In the genomic region with DNA sequence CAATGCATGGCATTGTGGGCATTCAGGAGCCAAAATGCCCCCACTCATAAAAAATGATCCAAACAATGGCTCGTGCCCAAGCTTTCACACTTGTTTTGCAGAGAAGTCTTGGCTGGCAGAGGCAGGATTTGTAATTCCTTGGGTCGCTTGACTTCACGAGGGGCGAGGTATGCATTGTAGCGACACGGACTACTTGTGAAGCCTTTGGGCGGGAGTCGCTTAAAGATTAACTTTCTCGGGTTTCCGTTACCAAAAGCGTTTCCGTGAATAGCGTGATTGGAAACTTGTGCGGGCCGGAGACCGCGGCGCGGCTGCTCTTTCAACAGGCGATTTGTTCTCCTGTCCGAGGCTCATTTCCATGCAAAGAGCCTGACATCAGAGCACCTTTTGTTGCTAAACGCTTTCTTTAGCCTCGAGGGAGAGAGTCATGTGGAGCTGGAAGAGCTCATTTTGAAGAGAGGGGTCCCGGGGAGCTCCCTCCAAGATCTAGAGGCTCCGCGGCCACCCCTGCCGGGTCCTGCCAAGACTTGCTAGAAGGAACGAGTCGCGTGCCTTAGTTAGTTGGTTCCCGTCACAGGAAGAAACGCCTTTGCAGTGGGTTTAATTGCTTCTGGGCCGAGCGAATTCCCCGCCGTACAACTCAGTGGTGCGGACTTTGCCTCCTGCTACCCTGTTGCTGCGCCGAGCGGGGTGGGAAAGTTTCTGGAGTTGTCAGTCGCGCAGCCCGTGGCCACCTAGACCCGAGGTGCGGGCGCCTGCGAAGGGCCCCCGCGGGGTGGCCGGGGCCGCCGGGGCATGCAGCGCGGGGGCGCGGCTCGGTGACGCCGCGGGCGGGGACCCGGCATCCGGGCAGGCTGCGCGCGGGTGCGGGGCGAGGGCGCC, we compare ENCODE assay signal across 8 cellular contexts. TPM values are rescaled to one million over a fixed set of nuclear protein-coding genes. Genes with fewer than 3 reads are reported as not detected.
DNase-seq lines count a peak whose midpoint lies in the region; ATAC-seq and TF ChIP-seq lines count a peak whose summit lies in the region.

A gene (plus strand): TSS at position 693 of the 882 bp plus-strand sequence. CDS start 230 bp downstream, outside the sequence.

- intact Hi-C loops in MCF 10A (cut with micrococcal nuclease) (loop anchor here (1.0 to 5.0 kb wide), 4 partner anchors 75 to 165 kb away; no protein-coding TSS in a partner anchor), psoas muscle (cut with DNase I) (loop anchor here (5.0 to 10.0 kb wide), 3 partner anchors 52 to 120 kb away; no protein-coding TSS in a partner anchor)

- H3K4me1 ChIP-seq in psoas muscle = peaks cover 7% of the 10 kb centered on the region

- ATAC-seq in psoas muscle (peak; percentile 73 to 91 (median 78)), GM19351 (IDR thresholded peaks at IDR 0.05; ENCODE audit: unreplicated experiment) (no peak)

- POLR2A ChIA-PET in MCF 10A (lab: Yijun Ruan, JAX) = interaction anchor here (0.6 to 1.9 kb wide), 31 partner anchors 9 to 168 kb away, joined by 3 to 23 read pairs (median 4); no protein-coding TSS in a partner anchor

- peak within 1 kb of the TSS; percentile 99 for H3K27ac Mint-ChIP-seq in MCF 10A (ENCODE audit: low read depth, unreplicated experiment)

- no peaks in the 10 kb centered on the region for H3K36me3 Mint-ChIP-seq in MCF 10A (ENCODE audit: insufficient read depth, unreplicated experiment)

- WGBS in psoas muscle, 3 donors = 0 to 1% (median 0%) methylated on average over 54 to 69 of the region's 69 CpGs

- H3K27me3 ChIP-seq in psoas muscle (ENCODE audit: insufficient read depth in 3 of 3, low read length in 2 of 3) = peaks cover 0 to 3% (median 2%) of the 10 kb centered on the region in 3 donors

- TF ChIP-seq CTCF in GM20000 (IDR thresholded peaks at IDR 0.05; ENCODE audit: extremely low read depth, missing control alignments) = no peak
- no peak for TF ChIP-seq CTCF in MCF 10A (IDR thresholded peaks at IDR 0.05; ENCODE audit: unreplicated experiment)
- TF ChIP-seq CTCF in psoas muscle (IDR thresholded peaks at IDR 0.05) = no peak

- peaks cover 34% of the 10 kb centered on the region for H3K4me1 Mint-ChIP-seq in MCF 10A (ENCODE audit: insufficient read depth, unreplicated experiment)

- no peaks in the 10 kb centered on the region for H3K9me3 Mint-ChIP-seq in MCF 10A (ENCODE audit: unreplicated experiment)

- CTCF ChIA-PET in MCF 10A (lab: Yijun Ruan, JAX) = interaction anchor here (0.6 to 1.1 kb wide), 2 partner anchors 24 to 836 kb away, joined by 3 to 4 read pairs; no protein-coding TSS in a partner anchor

- H3K4me3 ChIP-seq in psoas muscle = peak within 1 kb of the TSS; percentile 79

- DNase-seq in COLO829 (ENCODE audit: low spot score) (peak; percentile 82), GM20000 (ENCODE audit: low spot score) (peak; percentile 38), HS-27A (ENCODE audit: low read depth) (peak; percentile 62), RPMI7951 (ENCODE audit: low read depth) (peak; percentile 88), MCF 10A (ENCODE audit: unreplicated experiment) (peak; percentile 91), iPS DF 19.7 (ENCODE audit: low read depth, low spot score) (peak; percentile 88), psoas muscle (peak; percentile 64 to 79)

- H3K4me3 Mint-ChIP-seq in MCF 10A (ENCODE audit: unreplicated experiment) = peak within 1 kb of the TSS; percentile 90

- no peaks in the 10 kb centered on the region for H3K36me3 ChIP-seq in psoas muscle (ENCODE audit: insufficient read depth in 1 of 2, low read depth in 1 of 2)

- H3K9me3 ChIP-seq in psoas muscle = no peaks in the 10 kb centered on the region

- no peaks in the 10 kb centered on the region for H3K27me3 Mint-ChIP-seq in MCF 10A (ENCODE audit: insufficient read depth, unreplicated experiment)

- H3K27ac ChIP-seq in psoas muscle = peak within 1 kb of the TSS; percentile 69

- BruUV-seq in MCF 10A (replicated peaks; lab: Mats Ljungman, UMichigan) = TSS peak; percentile 56

RNA-seq across cellular contexts. Expression of the gene that starts here (rescaled TPM):
- 16.1 and 27.4 TPM in 2 replicates for total RNA-seq in RPMI7951 (2014; rRNA removed; shearing (Covaris generic))
- total RNA-seq in MCF 10A (2022) (16.7 and 18.4 TPM in 2 replicates), psoas muscle (10 to 100 TPM; 13.0 to 26.1 (median 23.0) TPM)
- 1 to 10 TPM; 5.0 to 6.1 (median 5.1) TPM for polyA plus RNA-seq in psoas muscle

Comparison
In these comparisons a context has a peak if more than half of its experiments do, and no peak if none do; other contexts are left out.
1. DNase-seq: peak in every context shown above with its lines; median percentile 91 in MCF 10A; 88 in RPMI7951; 88 in iPS DF 19.7; 82 in COLO829; 72 in psoas muscle; 62 in HS-27A; 38 in GM20000.